18 cellular contexts compared by ENCODE assay signal in the genomic region with DNA sequence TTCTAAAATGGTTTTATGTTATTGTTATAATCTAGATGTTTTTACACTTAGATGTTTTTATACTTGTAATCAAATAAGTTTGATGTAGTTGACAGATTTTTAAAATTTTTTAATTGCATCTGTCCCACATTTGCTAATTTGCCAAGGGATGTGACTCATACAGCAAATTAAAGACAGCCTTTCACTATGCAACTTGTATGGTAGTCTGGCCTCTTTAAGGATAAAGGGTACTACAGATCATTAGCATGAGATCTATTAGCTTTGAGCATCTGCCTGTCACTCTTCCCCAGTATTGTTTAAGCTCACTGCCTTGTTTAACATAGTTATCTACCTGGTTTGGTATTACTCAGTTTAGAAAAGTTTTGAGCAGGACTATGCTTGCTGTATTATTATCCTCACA.
"Had no signal": no experiment of that assay in that cellular context is flagged by ENCODE, and none has a peak within 500 bp of the region (broad histone marks: within the 10 kb centered on the region; RNA-seq: fewer than 3 reads in every experiment).

No MANE protein-coding gene starts in this region.

- H3K36me3 ChIP-seq: thoracic aorta had no signal

- H3K27ac Mint-ChIP-seq: dendritic cell treated with granulocyte-macrophage colony-stimulating factor and Interleukin-4, amounts not matched to agents 40 ng/mL and 50 ng/mL, for 4 days; effector memory CD8-positive, alpha-beta T cell; naive thymus-derived CD8-positive, alpha-beta T cell; stimulated activated naive B cell treated with anti-CD40 and anti-IgM and Interleukin-4, amounts not matched to agents 10 μg/mL and 1 μg/mL and 100 μg/mL, for 72 hours had no signal

- H3K27me3 Mint-ChIP-seq: dendritic cell treated with granulocyte-macrophage colony-stimulating factor and Interleukin-4, amounts not matched to agents 40 ng/mL and 50 ng/mL, for 4 days; effector memory CD8-positive, alpha-beta T cell; stimulated activated naive B cell treated with anti-CD40 and anti-IgM and Interleukin-4, amounts not matched to agents 10 μg/mL and 1 μg/mL and 100 μg/mL, for 72 hours; stimulated activated naive CD8-positive, alpha-beta T cell treated with anti-CD3 and anti-CD28 coated beads, Interleukin-15, amount 100 ng/mL, for 72 hours had no signal

- ATAC-seq: effector memory CD8-positive, alpha-beta T cell; heart right ventricle; naive thymus-derived CD8-positive, alpha-beta T cell; psoas muscle; right lobe of liver; stimulated activated naive B cell treated with anti-CD40 and anti-IgM and Interleukin-4, amounts not matched to agents 10 μg/mL and 1 μg/mL and 100 μg/mL, for 72 hours; stimulated activated naive CD8-positive, alpha-beta T cell treated with anti-CD3 and anti-CD28 coated beads, Interleukin-15, amount 100 ng/mL, for 72 hours had no signal

- H3K4me1 Mint-ChIP-seq: naive thymus-derived CD8-positive, alpha-beta T cell; stimulated activated naive B cell treated with anti-CD40 and anti-IgM and Interleukin-4, amounts not matched to agents 10 μg/mL and 1 μg/mL and 100 μg/mL, for 72 hours; stimulated activated naive CD8-positive, alpha-beta T cell treated with anti-CD3 and anti-CD28 coated beads, Interleukin-15, amount 100 ng/mL, for 72 hours had no signal

- H3K4me3 ChIP-seq: esophagus muscularis mucosa, heart right ventricle, psoas muscle, right lobe of liver, thoracic aorta had no signal

- H3K27ac ChIP-seq: epithelial cell of prostate, esophagus muscularis mucosa, heart right ventricle, neutrophil, psoas muscle, right lobe of liver, thoracic aorta had no signal

- H3K9me3 ChIP-seq: esophagus muscularis mucosa, heart right ventricle, neutrophil, psoas muscle, right lobe of liver, thoracic aorta had no signal

- H3K27me3 ChIP-seq: esophagus muscularis mucosa, heart right ventricle, neutrophil, right lobe of liver had no signal

- H3K4me1 ChIP-seq: esophagus muscularis mucosa, psoas muscle, right lobe of liver had no signal

- DNase-seq: effector memory CD8-positive, alpha-beta T cell; heart right ventricle; hypothalamus; kidney glomerular epithelial cell; naive thymus-derived CD8-positive, alpha-beta T cell; psoas muscle; retina; right lobe of liver; stimulated activated CD4-positive, alpha-beta T cell treated with anti-CD3 and anti-CD28 coated beads, Interleukin-4, amount 100 ng/mL, for 4 hours; stimulated activated naive B cell treated with anti-CD40 and anti-IgM and Interleukin-4, amounts not matched to agents 10 μg/mL and 1 μg/mL and 100 μg/mL, for 72 hours; stimulated activated naive CD8-positive, alpha-beta T cell treated with anti-CD3 and anti-CD28 coated beads, Interleukin-15, amount 100 ng/mL, for 72 hours; substantia nigra; trophoblast cell had no signal

- H3K9me3 Mint-ChIP-seq: dendritic cell treated with granulocyte-macrophage colony-stimulating factor and Interleukin-4, amounts not matched to agents 40 ng/mL and 50 ng/mL, for 4 days; effector memory CD8-positive, alpha-beta T cell; naive thymus-derived CD8-positive, alpha-beta T cell; stimulated activated naive B cell treated with anti-CD40 and anti-IgM and Interleukin-4, amounts not matched to agents 10 μg/mL and 1 μg/mL and 100 μg/mL, for 72 hours; stimulated activated naive CD8-positive, alpha-beta T cell treated with anti-CD3 and anti-CD28 coated beads, Interleukin-15, amount 100 ng/mL, for 72 hours had no signal

- H3K4me3 Mint-ChIP-seq: dendritic cell treated with granulocyte-macrophage colony-stimulating factor and Interleukin-4, amounts not matched to agents 40 ng/mL and 50 ng/mL, for 4 days; effector memory CD8-positive, alpha-beta T cell; naive thymus-derived CD8-positive, alpha-beta T cell; stimulated activated naive B cell treated with anti-CD40 and anti-IgM and Interleukin-4, amounts not matched to agents 10 μg/mL and 1 μg/mL and 100 μg/mL, for 72 hours; stimulated activated naive CD8-positive, alpha-beta T cell treated with anti-CD3 and anti-CD28 coated beads, Interleukin-15, amount 100 ng/mL, for 72 hours had no signal
